1 cellular context compared by ENCODE assay signal in genomic region chr10:93392111-93392510, GRCh38.
TF ChIP-seq lines count a peak whose summit lies in the region.

No MANE protein-coding gene starts in this region.

TF ChIP-seq in IMR-90, 13 proteins besides CTCF, POLR2A, EP300 and RAD21 (continued from another document):
- TF ChIP-seq USF2 (IDR thresholded peaks at IDR 0.05; ENCODE audit: low read depth, low read length) (no peak), CEBPB (IDR thresholded peaks at IDR 0.05; ENCODE audit: low read depth, low read length) (no peak), NFE2L2 (IDR thresholded peaks at IDR 0.05; ENCODE audit: low read depth, low read length) (no peak), CHD1 (IDR thresholded peaks at IDR 0.05; ENCODE audit: low read depth, low read length) (no peak)
TF ChIP-seq in IMR-90: peak in this region for 0.
